In genomic region chr16:15523939-15524338, GRCh38 we compare ENCODE assay signal across 1 cellular context.
TF ChIP-seq lines count a peak whose summit lies in the region.

No MANE protein-coding gene starts in this region.

TF ChIP-seq in IMR-90, 13 proteins besides CTCF, POLR2A, EP300 and RAD21 (continued from another document):
- TF ChIP-seq, protein P1, sequence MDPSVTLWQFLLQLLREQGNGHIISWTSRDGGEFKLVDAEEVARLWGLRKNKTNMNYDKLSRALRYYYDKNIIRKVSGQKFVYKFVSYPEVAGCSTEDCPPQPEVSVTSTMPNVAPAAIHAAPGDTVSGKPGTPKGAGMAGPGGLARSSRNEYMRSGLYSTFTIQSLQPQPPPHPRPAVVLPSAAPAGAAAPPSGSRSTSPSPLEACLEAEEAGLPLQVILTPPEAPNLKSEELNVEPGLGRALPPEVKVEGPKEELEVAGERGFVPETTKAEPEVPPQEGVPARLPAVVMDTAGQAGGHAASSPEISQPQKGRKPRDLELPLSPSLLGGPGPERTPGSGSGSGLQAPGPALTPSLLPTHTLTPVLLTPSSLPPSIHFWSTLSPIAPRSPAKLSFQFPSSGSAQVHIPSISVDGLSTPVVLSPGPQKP (IDR thresholded peaks at IDR 0.05; ENCODE audit: borderline replicate concordance, low read depth, low read length), result no peak
- no peak for TF ChIP-seq MAFK (IDR thresholded peaks at IDR 0.05; ENCODE audit: low read depth, low read length)
